Comparison of ENCODE assay signal across 16 cellular contexts in genomic region chr2:240232264-240232915, GRCh38.
DNase-seq lines count a peak whose midpoint lies in the region; ATAC-seq and TF ChIP-seq lines count a peak whose summit lies in the region.
"Had no signal": no experiment of that assay in that cellular context is flagged by ENCODE, and none has a peak within 500 bp of the region (broad histone marks: within the 10 kb centered on the region; RNA-seq: fewer than 3 reads in every experiment).

No MANE protein-coding gene starts in this region.

- no peak overlapping the region for H3K27ac Mint-ChIP-seq in stimulated activated naive CD8-positive, alpha-beta T cell treated with anti-CD3 and anti-CD28 coated beads, Interleukin-15, amount 100 ng/mL, for 72 hours
- no peak overlapping the region for H3K27ac Mint-ChIP-seq in CD4-positive, alpha-beta memory T cell
- H3K27ac Mint-ChIP-seq: activated CD4-positive, alpha-beta T cell treated with anti-CD3 and anti-CD28 coated beads for 36 hours; HFFc6; mesothelial cell of epicardium; stimulated activated effector memory CD8-positive, alpha-beta T cell treated with anti-CD3 and anti-CD28 coated beads, Interleukin-12 subunit alpha, Interleukin-12 subunit beta, amount 100 ng/mL, for 72 hours had no signal

- H3K27ac ChIP-seq in body of pancreas (peak overlapping the region; percentile 8 to 82 (median 76)), right lobe of liver (peak overlapping the region in 2 of 3 donors; percentile 15 to 64)
- H3K27ac ChIP-seq in CD4-positive, alpha-beta memory T cell (ENCODE audit: low read depth, low read length): no peak overlapping the region
- H3K27ac ChIP-seq: HL-60, SJCRH30 had no signal

- no peak for DNase-seq in stimulated activated naive CD8-positive, alpha-beta T cell treated with anti-CD3 and anti-CD28 coated beads, Interleukin-15, amount 100 ng/mL, for 72 hours
- DNase-seq in stimulated activated naive CD8-positive, alpha-beta T cell treated with anti-CD3 and anti-CD28 coated beads, Interleukin-15, Interleukin-2, amounts not matched to agents 100 U/mL and 50 U/mL, for 24 hours: no peak
- DNase-seq in body of pancreas (peak in 3 of 4 donors; percentile 34 to 60 (median 49)), right lobe of liver (peak; percentile 82 to 86 (median 83)), HK-2 (ENCODE audit: unreplicated experiment) (no peak)
- no peak for DNase-seq in CD4-positive, alpha-beta memory T cell
- DNase-seq: NCI-H1436 treated with DMSO at 0.1 percent for 48 hours had no signal

- H3K4me3 ChIP-seq in body of pancreas (no peak overlapping the region), right lobe of liver (peak overlapping the region; percentile 26 to 53 (median 48))
- H3K4me3 ChIP-seq in CD4-positive, alpha-beta memory T cell (ENCODE audit: low read length in 2 of 2): no peak overlapping the region

- TF ChIP-seq POLR2A in body of pancreas (IDR thresholded peaks at IDR 0.05) (no peak), right lobe of liver (IDR thresholded peaks at IDR 0.05) (peak; percentile 24)

- peaks cover 10 to 15% of the 10 kb centered on the region in 2 donors for H3K9me3 Mint-ChIP-seq in stimulated activated naive CD8-positive, alpha-beta T cell treated with anti-CD3 and anti-CD28 coated beads, Interleukin-15, amount 100 ng/mL, for 72 hours
- peaks cover 0 to 22% (median 14%) of the 10 kb centered on the region in 8 donors for H3K9me3 Mint-ChIP-seq in CD4-positive, alpha-beta memory T cell

- ATAC-seq in stimulated activated naive CD8-positive, alpha-beta T cell treated with anti-CD3 and anti-CD28 coated beads, Interleukin-15, amount 100 ng/mL, for 72 hours: no peak
- ATAC-seq in stimulated activated naive CD8-positive, alpha-beta T cell treated with anti-CD3 and anti-CD28 coated beads, Interleukin-15, Interleukin-2, amounts not matched to agents 100 U/mL and 50 U/mL, for 24 hours: no peak
- ATAC-seq in body of pancreas: peak; percentile 2
- peak; percentile 39 to 57 (median 42) for ATAC-seq in right lobe of liver
- ATAC-seq in GM21447 (IDR thresholded peaks at IDR 0.05; ENCODE audit: unreplicated experiment): no peak
- no peak for ATAC-seq in HG03025 (IDR thresholded peaks at IDR 0.05; ENCODE audit: low FRiP score, unreplicated experiment)

- no peaks in the 10 kb centered on the region for H3K4me1 Mint-ChIP-seq in stimulated activated naive CD8-positive, alpha-beta T cell treated with anti-CD3 and anti-CD28 coated beads, Interleukin-15, amount 100 ng/mL, for 72 hours
- H3K4me1 Mint-ChIP-seq in CD4-positive, alpha-beta memory T cell: peaks cover 2 to 10% (median 5%) of the 10 kb centered on the region in 4 donors
- H3K4me1 Mint-ChIP-seq: activated CD4-positive, alpha-beta T cell treated with anti-CD3 and anti-CD28 coated beads for 36 hours; stimulated activated effector memory CD8-positive, alpha-beta T cell treated with anti-CD3 and anti-CD28 coated beads, Interleukin-12 subunit alpha, Interleukin-12 subunit beta, amount 100 ng/mL, for 72 hours had no signal

- H3K4me1 ChIP-seq in body of pancreas (peaks cover 51% of the 10 kb centered on the region), right lobe of liver (peaks cover 0 to 19% (median 4%) of the 10 kb centered on the region in 4 donors)
- H3K4me1 ChIP-seq in CD4-positive, alpha-beta memory T cell (ENCODE audit: insufficient read depth, low read length): no peaks in the 10 kb centered on the region
- H3K4me1 ChIP-seq: uterus had no signal

- H3K4me3 Mint-ChIP-seq in stimulated activated naive CD8-positive, alpha-beta T cell treated with anti-CD3 and anti-CD28 coated beads, Interleukin-15, amount 100 ng/mL, for 72 hours: peak overlapping the region; percentile 10 to 12
- no peak overlapping the region for H3K4me3 Mint-ChIP-seq in CD4-positive, alpha-beta memory T cell
- H3K4me3 Mint-ChIP-seq: activated CD4-positive, alpha-beta T cell treated with anti-CD3 and anti-CD28 coated beads for 36 hours; HFFc6; stimulated activated effector memory CD8-positive, alpha-beta T cell treated with anti-CD3 and anti-CD28 coated beads, Interleukin-12 subunit alpha, Interleukin-12 subunit beta, amount 100 ng/mL, for 72 hours had no signal

- TF ChIP-seq CTCF in body of pancreas (IDR thresholded peaks at IDR 0.05) (no peak), right lobe of liver (IDR thresholded peaks at IDR 0.05) (no peak)

- POLR2A ChIA-PET in CD4-positive, alpha-beta memory T cell (lab: Charles Lee; ENCODE audit: partially characterized antibody): no interaction called here

- H3K27me3 ChIP-seq in body of pancreas: no peaks in the 10 kb centered on the region
- no peaks in the 10 kb centered on the region for H3K27me3 ChIP-seq in right lobe of liver
- H3K27me3 ChIP-seq in CD4-positive, alpha-beta memory T cell (ENCODE audit: insufficient read depth, low read length): no peaks in the 10 kb centered on the region
- H3K27me3 ChIP-seq: SJCRH30, uterus had no signal

- H3K27me3 Mint-ChIP-seq in stimulated activated naive CD8-positive, alpha-beta T cell treated with anti-CD3 and anti-CD28 coated beads, Interleukin-15, amount 100 ng/mL, for 72 hours: peaks cover 29% of the 10 kb centered on the region
- H3K27me3 Mint-ChIP-seq in CD4-positive, alpha-beta memory T cell: peaks cover 2 to 9% of the 10 kb centered on the region in 2 donors

- no peaks in the 10 kb centered on the region for H3K36me3 ChIP-seq in body of pancreas (replicated peaks in 1 of 2; ENCODE audit: insufficient read depth in 1 of 2, low read depth in 2 of 2)
- no peaks in the 10 kb centered on the region for H3K36me3 ChIP-seq in right lobe of liver
- H3K36me3 ChIP-seq in CD4-positive, alpha-beta memory T cell (ENCODE audit: insufficient read depth, low read length): no peaks in the 10 kb centered on the region
- H3K36me3 ChIP-seq: SJCRH30, uterus had no signal

- 54 to 60% methylated on average over 11 to 22 of the region's 22 CpGs for WGBS in body of pancreas, 2 donors
- 32% methylated on average over 13 of the region's 22 CpGs for WGBS in right lobe of liver (ENCODE audit: insufficient coverage, low coverage, low lambda C conversion rate, missing lambda C conversion rate)

- H3K36me3 Mint-ChIP-seq in CD4-positive, alpha-beta memory T cell: peaks cover 0 to 4% of the 10 kb centered on the region in 2 donors
- H3K36me3 Mint-ChIP-seq: mesothelial cell of epicardium; stimulated activated effector memory CD8-positive, alpha-beta T cell treated with anti-CD3 and anti-CD28 coated beads, Interleukin-12 subunit alpha, Interleukin-12 subunit beta, amount 100 ng/mL, for 72 hours had no signal

- intact Hi-C loops in body of pancreas (cut with DNase I) (no loop called here), right lobe of liver (cut with DNase I) (loop anchor here (2.0 to 5.0 kb wide), 2 partner anchors 206 to 210 kb away; no protein-coding TSS in a partner anchor)
- intact Hi-C loops in CD4-positive, alpha-beta memory T cell (cut with micrococcal nuclease): no loop called here

- CTCF ChIA-PET in CD4-positive, alpha-beta memory T cell (lab: Charles Lee; ENCODE audit: partially characterized antibody): interaction anchor here (0.8 to 2.0 kb wide), 8 partner anchors 8 to 210 kb away, joined by 3 to 13 read pairs (median 4); no protein-coding TSS in a partner anchor

- H3K9me3 ChIP-seq in body of pancreas (no peaks in the 10 kb centered on the region), right lobe of liver (no peaks in the 10 kb centered on the region)
- H3K9me3 ChIP-seq in CD4-positive, alpha-beta memory T cell (ENCODE audit: control insufficient read depth in 1 of 2, low read length in 2 of 2): no peaks in the 10 kb centered on the region

Comparison
In these comparisons a context has a peak if more than half of its experiments do, and no peak if none do; other contexts are left out.
1. ATAC-seq: peak in body of pancreas (single experiment) and right lobe of liver (4 of 4); none in stimulated activated naive CD8-positive, alpha-beta T cell treated with anti-CD3 and anti-CD28 coated beads, Interleukin-15, amount 100 ng/mL, for 72 hours (single experiment), stimulated activated naive CD8-positive, alpha-beta T cell treated with anti-CD3 and anti-CD28 coated beads, Interleukin-15, Interleukin-2, amounts not matched to agents 100 U/mL and 50 U/mL, for 24 hours (single experiment), GM21447 (single experiment) and HG03025 (single experiment).
2. DNase-seq: peak in body of pancreas (3 of 4) and right lobe of liver (3 of 3); none in stimulated activated naive CD8-positive, alpha-beta T cell treated with anti-CD3 and anti-CD28 coated beads, Interleukin-15, amount 100 ng/mL, for 72 hours (0 of 2), stimulated activated naive CD8-positive, alpha-beta T cell treated with anti-CD3 and anti-CD28 coated beads, Interleukin-15, Interleukin-2, amounts not matched to agents 100 U/mL and 50 U/mL, for 24 hours (single experiment), CD4-positive, alpha-beta memory T cell (0 of 5) and HK-2 (single experiment).
3. H3K4me3 Mint-ChIP-seq: peak in stimulated activated naive CD8-positive, alpha-beta T cell treated with anti-CD3 and anti-CD28 coated beads, Interleukin-15, amount 100 ng/mL, for 72 hours (2 of 2); none in CD4-positive, alpha-beta memory T cell (0 of 8).
4. H3K4me3 ChIP-seq: peak in right lobe of liver (3 of 3); none in body of pancreas (0 of 2) and CD4-positive, alpha-beta memory T cell (0 of 2).
5. intact Hi-C loops: an anchor here in right lobe of liver (2.0 to 5.0 kb wide); none called in body of pancreas and CD4-positive, alpha-beta memory T cell.